In genomic region chr14:99252940-99253868, GRCh38 we compare ENCODE assay signal across 1 cellular context.
TF ChIP-seq lines count a peak whose summit lies in the region.

No MANE protein-coding gene starts in this region.

TF ChIP-seq in WTC11, 78 proteins besides CTCF, POLR2A, EP300 and RAD21 (continued from another document):
- no peak for TF ChIP-seq AFF4 (CRISPR knock-in tag; IDR thresholded peaks at IDR 0.05; ENCODE audit: borderline replicate concordance)
